In genomic region chr6:44012078-44012493, GRCh38 we compare ENCODE assay signal across 11 cellular contexts.
DNase-seq lines count a peak whose midpoint lies in the region; ATAC-seq, FAIRE-seq and TF ChIP-seq lines count a peak whose summit lies in the region.
"Had no signal": no experiment of that assay in that cellular context is flagged by ENCODE, and none has a peak within 500 bp of the region (broad histone marks: within the 10 kb centered on the region; RNA-seq: fewer than 3 reads in every experiment).

No MANE protein-coding gene starts in this region.

- peak; percentile 82 for DNase-seq in AG04450 (ENCODE audit: low read depth, low spot score)
- peak; percentile 74 for DNase-seq in HK-2 (ENCODE audit: unreplicated experiment)
- peak; percentile 59 for DNase-seq in kidney
- DNase-seq in SHP77 treated with DMSO at 0.1 percent for 48 hours (lab: John Stamatoyannopoulos, UW) = no peak
- DNase-seq in substantia nigra (lab: John Stamatoyannopoulos, UW) = no peak
- DNase-seq: activated T-cell treated with anti-CD3 and anti-CD28 coated beads, Interleukin-2, amount 50 U/mL, for 24 hours had no signal

- CTCF ChIA-PET in AG04450 (lab: Charles Lee) = no interaction called here

- peaks cover 6% of the 10 kb centered on the region in 2 donors for H3K4me1 ChIP-seq in kidney (ENCODE audit: control insufficient read depth in 1 of 2, insufficient read depth in 1 of 2, low read depth in 1 of 2, low read length in 2 of 2)

- no peaks in the 10 kb centered on the region for H3K36me3 ChIP-seq in kidney (ENCODE audit: control insufficient read depth in 1 of 2, insufficient read depth in 2 of 2, low read length in 2 of 2)
- H3K36me3 ChIP-seq: neural progenitor cell had no signal

- no peak overlapping the region for H3K9ac ChIP-seq in kidney (ENCODE audit: low read length in 2 of 2)
- H3K9ac ChIP-seq: neural progenitor cell had no signal

- H3K4me3 ChIP-seq in AG04450 (ENCODE audit: low read depth, low read length) (no peak overlapping the region), kidney (ENCODE audit: low read length in 2 of 2) (no peak overlapping the region)
- H3K4me3 ChIP-seq: neural progenitor cell had no signal

- POLR2A ChIA-PET in AG04450 (lab: Yijun Ruan, JAX) = interaction anchor here (2.2 to 3.0 kb wide), 2 partner anchors 31 to 60 kb away, joined by 9 to 14 read pairs; no protein-coding TSS in a partner anchor

- TF ChIP-seq CTCF in AG04450 (IDR thresholded peaks at IDR 0.05; ENCODE audit: low read depth, low read length) (no peak), VCaP (conservative IDR thresholded peaks at IDR 0.05) (no peak), kidney (IDR thresholded peaks at IDR 0.05; ENCODE audit: borderline replicate concordance, extremely low read depth, insufficient read depth) (no peak)

- H3K27ac ChIP-seq in AG04450 (ENCODE audit: low read depth, low read length) = peak overlapping the region; percentile 93
- H3K27ac ChIP-seq in VCaP = peak overlapping the region; percentile 22; the same call in 1 of the 2 replicates
- H3K27ac ChIP-seq in kidney (ENCODE audit: low read depth in 2 of 2, low read length in 2 of 2) = no peak overlapping the region
- H3K27ac ChIP-seq in substantia nigra (ENCODE audit: low read depth, low read length, poor library complexity, severe bottlenecking) = no peak overlapping the region
- H3K27ac ChIP-seq: neural progenitor cell had no signal

- intact Hi-C loops in kidney (cut with DNase I) = no loop called here

- peaks cover 15% of the 10 kb centered on the region for H3K9me3 ChIP-seq in AG04450 (ENCODE audit: control insufficient read depth, insufficient read depth, low read length)
- H3K9me3 ChIP-seq in kidney (ENCODE audit: control insufficient read depth in 1 of 2, low read length in 2 of 2) = no peaks in the 10 kb centered on the region

- no peak for FAIRE-seq in kidney (lab: Jason Lieb, UNC)

- ATAC-seq in HG03378 (IDR thresholded peaks at IDR 0.05; ENCODE audit: unreplicated experiment) (no peak), GM19023 (IDR thresholded peaks at IDR 0.05; ENCODE audit: unreplicated experiment) (no peak)
- ATAC-seq: Panc1 had no signal

- H3K27me3 ChIP-seq in AG04450 (ENCODE audit: control insufficient read depth, insufficient read depth, low read length) = no peaks in the 10 kb centered on the region
- H3K27me3 ChIP-seq: neural progenitor cell had no signal

Comparison
In these comparisons a context has a peak if more than half of its experiments do, and no peak if none do; other contexts are left out.
1. DNase-seq: peak in AG04450 (single experiment), HK-2 (single experiment) and kidney (single experiment); none in SHP77 treated with DMSO at 0.1 percent for 48 hours (single experiment) and substantia nigra (0 of 49).
2. H3K27ac ChIP-seq: peak in AG04450 (single experiment) and VCaP (single experiment); none in kidney (0 of 2) and substantia nigra (single experiment).